27 cellular contexts compared by ENCODE assay signal in genomic region chrX:122940199-122940598, GRCh38.
"Had no signal": no experiment of that assay in that cellular context is flagged by ENCODE, and none has a peak within 500 bp of the region (broad histone marks: within the 10 kb centered on the region; RNA-seq: fewer than 3 reads in every experiment).

No MANE protein-coding gene starts in this region.

- H3K9me3 ChIP-seq: stomach, suprapubic skin, testis, thoracic aorta, thyroid gland, tibial artery, tibial nerve, transverse colon, upper lobe of left lung, upper lobe of right lung, uterus, vagina had no signal

- H3K36me3 ChIP-seq: stomach, suprapubic skin, thoracic aorta, thyroid gland, tibial artery, tibial nerve, transverse colon, upper lobe of left lung, upper lobe of right lung, uterus, vagina had no signal

- FAIRE-seq: urothelium cell line had no signal

- H3K27ac ChIP-seq: stomach, suprapubic skin, testis, thoracic aorta, thyroid gland, tibial artery, tibial nerve, transverse colon, upper lobe of left lung, upper lobe of right lung, uterus, vagina had no signal

- H3K27me3 ChIP-seq: stomach, suprapubic skin, testis, thyroid gland, tibial artery, tibial nerve, transverse colon, upper lobe of left lung, upper lobe of right lung, uterus, vagina had no signal

- DNase-seq: stimulated activated CD4-positive, alpha-beta T cell treated with anti-CD3 and anti-CD28 coated beads, Interleukin-2, amount 100 ng/mL, for 48 hours; stimulated activated CD4-positive, alpha-beta T cell treated with anti-CD3 and anti-CD28 coated beads, Interleukin-4, amount 100 ng/mL, for 1 hour; stimulated activated CD4-positive, alpha-beta T cell treated with anti-CD3 and anti-CD28 coated beads, Interleukin-4, amount 100 ng/mL, for 24 hours; stimulated activated CD4-positive, alpha-beta T cell treated with anti-CD3 and anti-CD28 coated beads, Interleukin-4, amount 100 ng/mL, for 4 hours; stimulated activated CD8-positive, alpha-beta memory T cell treated with anti-CD3 and anti-CD28 coated beads, Interleukin-4, amount 100 ng/mL, for 48 hours; stimulated activated naive B cell treated with anti-CD40 and anti-IgM and Interleukin-4, amounts not matched to agents 10 μg/mL and 1 μg/mL and 100 μg/mL, for 72 hours; stimulated activated naive CD4-positive, alpha-beta T cell; stimulated activated naive CD4-positive, alpha-beta T cell treated with Interleukin-2 at 50 U/mL for 16 hours; stimulated activated naive CD8-positive, alpha-beta T cell treated with anti-CD3 and anti-CD28 coated beads, Interleukin-15, amount 100 ng/mL, for 72 hours; stimulated activated naive CD8-positive, alpha-beta T cell treated with anti-CD3 and anti-CD28 coated beads, Interleukin-15, Interleukin-2, amounts not matched to agents 100 U/mL and 50 U/mL, for 24 hours; stomach; substantia nigra; testis; thyroid gland; tibial artery; transverse colon; trophoblast cell; upper lobe of left lung; upper lobe of right lung; uterus had no signal

- ATAC-seq: stimulated activated effector memory CD8-positive, alpha-beta T cell treated with anti-CD3 and anti-CD28 coated beads, Interleukin-12 subunit alpha, Interleukin-12 subunit beta, amount 100 ng/mL, for 72 hours; stimulated activated memory B cell treated with anti-CD40 and anti-IgM and Interleukin-4, amounts not matched to agents 10 μg/mL and 1 μg/mL and 100 μg/mL, for 72 hours; stimulated activated naive B cell treated with anti-CD40 and anti-IgM and Interleukin-4, amounts not matched to agents 10 μg/mL and 1 μg/mL and 100 μg/mL, for 72 hours; stimulated activated naive CD8-positive, alpha-beta T cell treated with anti-CD3 and anti-CD28 coated beads, Interleukin-15, amount 100 ng/mL, for 72 hours; stimulated activated naive CD8-positive, alpha-beta T cell treated with anti-CD3 and anti-CD28 coated beads, Interleukin-15, Interleukin-2, amounts not matched to agents 100 U/mL and 50 U/mL, for 24 hours; upper lobe of right lung had no signal

- H3K4me3 ChIP-seq: stomach, suprapubic skin, testis, thoracic aorta, thyroid gland, tibial artery, tibial nerve, transverse colon, upper lobe of left lung, upper lobe of right lung, uterus, vagina had no signal

- H3K4me1 ChIP-seq: stomach, suprapubic skin, testis, thyroid gland, tibial artery, tibial nerve, transverse colon, upper lobe of left lung, upper lobe of right lung, uterus, vagina had no signal
